20 cellular contexts compared by ENCODE assay signal in genomic region chr2:26737221-26737620, GRCh38. TPM values are rescaled to one million over a fixed set of nuclear protein-coding genes. Genes with fewer than 3 reads are reported as not detected.
"Had no signal": no experiment of that assay in that cellular context is flagged by ENCODE, and none has a peak within 500 bp of the region (broad histone marks: within the 10 kb centered on the region; RNA-seq: fewer than 3 reads in every experiment).

No MANE protein-coding gene starts in this region.

- H3K27me3 ChIP-seq: esophagus squamous epithelium, uterus had no signal

- ATAC-seq: effector memory CD8-positive, alpha-beta T cell; psoas muscle; stimulated activated memory B cell treated with anti-CD40 and anti-IgM and Interleukin-4, amounts not matched to agents 10 μg/mL and 1 μg/mL and 100 μg/mL, for 72 hours had no signal

- H3K36me3 ChIP-seq: esophagus squamous epithelium, left ventricle myocardium inferior, spleen, stomach, uterus had no signal

- H3K27ac ChIP-seq: epithelial cell of prostate, esophagus squamous epithelium, left ventricle myocardium inferior, psoas muscle, spleen, stomach, uterus had no signal

- DNase-seq: effector memory CD8-positive, alpha-beta T cell; esophagus squamous epithelium; foreskin fibroblast; immature natural killer cell; left ventricle myocardium inferior; mesenchymal stem cell; naive B cell; psoas muscle; retina; spleen; stimulated activated CD4-positive, alpha-beta T cell treated with anti-CD3 and anti-CD28 coated beads, Interleukin-15, amount 100 ng/mL, for 24 hours; stimulated activated CD4-positive, alpha-beta T cell treated with anti-CD3 and anti-CD28 coated beads, Interleukin-1b, Interleukin-23, amount 100 ng/mL, for 48 hours; stimulated activated CD4-positive, alpha-beta T cell treated with anti-CD3 and anti-CD28 coated beads, Interleukin-4, amount 100 ng/mL, for 24 hours; stomach; uterus had no signal

- H3K9me3 ChIP-seq: esophagus squamous epithelium, left ventricle myocardium inferior, psoas muscle, spleen, stomach, uterus had no signal

- FAIRE-seq: colon, keratinocyte had no signal

- H3K4me3 ChIP-seq: esophagus squamous epithelium, left ventricle myocardium inferior, lung, psoas muscle, spleen, stomach, uterus had no signal

- H3K4me1 ChIP-seq: psoas muscle, uterus had no signal

RNA-seq across cellular contexts. Expression of gene KCNK3, which starts 44.7 kb away (rescaled TPM):
- polyA plus RNA-seq: immature natural killer cell, keratinocyte had no signal

RNA-seq across cellular contexts. Expression of gene CENPA, which starts 48.6 kb away (rescaled TPM):
- total RNA-seq: psoas muscle had no signal
